ENCODE assay signal across 16 cellular contexts in the genomic region with DNA sequence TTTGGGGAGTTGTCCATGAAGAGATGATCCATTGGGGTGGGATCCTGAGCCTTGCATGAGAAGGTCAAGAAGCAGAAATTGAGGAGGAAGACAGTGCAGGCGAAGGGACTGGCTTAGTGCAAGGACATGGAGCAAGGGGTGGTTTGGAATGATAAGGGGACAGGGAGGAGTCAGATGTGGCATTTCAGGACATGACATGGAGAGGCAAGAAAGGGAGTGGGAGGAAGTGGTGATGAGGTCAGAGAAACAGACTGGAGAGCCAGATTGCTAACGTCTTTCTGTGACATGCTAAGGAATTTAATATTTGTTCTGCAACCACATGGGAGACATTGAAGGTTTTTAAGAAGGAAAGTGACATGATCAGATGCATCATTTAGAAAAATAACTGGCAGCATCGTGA.
"Had no signal": no experiment of that assay in that cellular context is flagged by ENCODE, and none has a peak within 500 bp of the region (broad histone marks: within the 10 kb centered on the region; RNA-seq: fewer than 3 reads in every experiment).

No MANE protein-coding gene starts in this region.

- DNase-seq: effector memory CD8-positive, alpha-beta T cell; glutamatergic neuron; left colon; left ventricle myocardium superior; mesenchymal stem cell; midbrain; nucleus accumbens; ovary; sigmoid colon; stimulated activated CD4-positive, alpha-beta T cell treated with anti-CD3 and anti-CD28 coated beads, Interleukin-2, amount 100 ng/mL, for 24 hours; stimulated activated naive CD4-positive, alpha-beta T cell; stomach; substantia nigra; trophoblast cell had no signal

- ATAC-seq: effector memory CD8-positive, alpha-beta T cell; gastroesophageal sphincter; left colon; left ventricle myocardium superior; natural killer cell treated with Interleukin-12 subunit alpha and Interleukin-12 subunit beta and Interleukin-15 and Interleukin-18, amount 100 ng/mL, for 72 hours had no signal
